24 cellular contexts compared by ENCODE assay signal in genomic region chr1:20500716-20501115, GRCh38. TPM values are rescaled to one million over a fixed set of nuclear protein-coding genes. Genes with fewer than 3 reads are reported as not detected.
"Had no signal": no experiment of that assay in that cellular context is flagged by ENCODE, and none has a peak within 500 bp of the region (broad histone marks: within the 10 kb centered on the region; RNA-seq: fewer than 3 reads in every experiment).

No MANE protein-coding gene starts in this region.

- DNase-seq: naive thymus-derived CD4-positive, alpha-beta T cell; natural killer cell; occipital lobe; pancreas; psoas muscle; right cardiac atrium; right lobe of liver; sigmoid colon; small intestine; stimulated activated CD4-positive, alpha-beta T cell treated with anti-CD3 and anti-CD28 coated beads, Interleukin-15, amount 100 ng/mL, for 24 hours; stimulated activated CD4-positive, alpha-beta T cell treated with anti-CD3 and anti-CD28 coated beads, Interleukin-2, amount 100 ng/mL, for 24 hours; stimulated activated CD4-positive, alpha-beta T cell treated with anti-CD3 and anti-CD28 coated beads, Interleukin-2, amount 100 ng/mL, for 48 hours; stimulated activated CD4-positive, alpha-beta T cell treated with anti-CD3 and anti-CD28 coated beads, Interleukin-4, amount 100 ng/mL, for 24 hours; stimulated activated naive CD4-positive, alpha-beta T cell; stimulated activated naive CD8-positive, alpha-beta T cell treated with anti-CD3 and anti-CD28 coated beads, Interleukin-15, amount 100 ng/mL, for 72 hours; stimulated activated naive CD8-positive, alpha-beta T cell treated with anti-CD3 and anti-CD28 coated beads, Interleukin-15, Interleukin-2, amounts not matched to agents 100 U/mL and 50 U/mL, for 24 hours; substantia nigra; testis; transverse colon; upper lobe of right lung; uterus had no signal

- H3K4me3 ChIP-seq: neural progenitor cell, pancreas, psoas muscle, right lobe of liver, sigmoid colon, suprapubic skin, testis, tibial artery, transverse colon, upper lobe of right lung, uterus had no signal

- H3K27me3 ChIP-seq: neural progenitor cell, pancreas, right lobe of liver, sigmoid colon, suprapubic skin, testis, tibial artery, transverse colon, upper lobe of right lung, uterus had no signal

- H2AFZ ChIP-seq: neural progenitor cell had no signal

- H3K36me3 ChIP-seq: neural progenitor cell, uterus had no signal

- H3K4me2 ChIP-seq: neural progenitor cell had no signal

- H3K4me1 ChIP-seq: neural progenitor cell, pancreas, testis, uterus had no signal

- H3K9me3 ChIP-seq: pancreas, psoas muscle, right lobe of liver, sigmoid colon, suprapubic skin, testis, tibial artery, transverse colon, upper lobe of right lung, uterus had no signal

- H3K27ac ChIP-seq: neural progenitor cell, pancreas, psoas muscle, right lobe of liver, sigmoid colon, suprapubic skin, testis, tibial artery, transverse colon, upper lobe of right lung, uterus had no signal

RNA-seq across cellular contexts. Expression of gene FAM43B, which starts 51.7 kb away (rescaled TPM):
- total RNA-seq: naive thymus-derived CD4-positive, alpha-beta T cell; natural killer cell; transverse colon had no signal
